2 cellular contexts compared by ENCODE assay signal in the genomic region with DNA sequence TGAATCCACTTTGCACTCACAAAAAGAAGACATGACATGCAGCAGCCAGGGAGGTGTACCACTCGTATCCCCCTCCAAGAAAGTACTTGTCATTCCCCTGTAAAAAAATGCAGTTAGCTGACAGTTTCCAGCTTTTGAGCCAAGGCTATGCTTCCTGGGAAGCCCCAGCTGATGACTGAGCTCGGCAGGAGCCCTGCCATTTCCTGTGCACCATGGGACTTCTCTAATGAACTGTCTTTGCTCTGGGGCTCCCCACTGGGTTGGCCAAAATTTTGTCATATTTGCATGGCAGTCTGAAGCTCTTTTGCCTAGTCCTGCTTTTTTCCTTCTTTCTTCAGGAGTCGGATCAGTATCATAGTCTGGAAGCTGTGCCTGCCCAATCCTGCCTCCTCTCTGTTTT.
TF ChIP-seq lines count a peak whose summit lies in the region.

No MANE protein-coding gene starts in this region.

TF ChIP-seq in HCT116, 20 proteins besides CTCF, POLR2A, EP300 and RAD21:
- TF ChIP-seq, protein P1, sequence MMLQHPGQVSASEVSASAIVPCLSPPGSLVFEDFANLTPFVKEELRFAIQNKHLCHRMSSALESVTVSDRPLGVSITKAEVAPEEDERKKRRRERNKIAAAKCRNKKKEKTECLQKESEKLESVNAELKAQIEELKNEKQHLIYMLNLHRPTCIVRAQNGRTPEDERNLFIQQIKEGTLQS (IDR thresholded peaks at IDR 0.05), result no peak
- no peak for TF ChIP-seq SP1 (IDR thresholded peaks at IDR 0.05; ENCODE audit: low read depth)

TF ChIP-seq in SK-N-SH treated with all-trans-retinoic acid at 6 μM for 48 hours, 23 proteins besides CTCF, POLR2A, EP300 and RAD21:
- TF ChIP-seq, protein P2, sequence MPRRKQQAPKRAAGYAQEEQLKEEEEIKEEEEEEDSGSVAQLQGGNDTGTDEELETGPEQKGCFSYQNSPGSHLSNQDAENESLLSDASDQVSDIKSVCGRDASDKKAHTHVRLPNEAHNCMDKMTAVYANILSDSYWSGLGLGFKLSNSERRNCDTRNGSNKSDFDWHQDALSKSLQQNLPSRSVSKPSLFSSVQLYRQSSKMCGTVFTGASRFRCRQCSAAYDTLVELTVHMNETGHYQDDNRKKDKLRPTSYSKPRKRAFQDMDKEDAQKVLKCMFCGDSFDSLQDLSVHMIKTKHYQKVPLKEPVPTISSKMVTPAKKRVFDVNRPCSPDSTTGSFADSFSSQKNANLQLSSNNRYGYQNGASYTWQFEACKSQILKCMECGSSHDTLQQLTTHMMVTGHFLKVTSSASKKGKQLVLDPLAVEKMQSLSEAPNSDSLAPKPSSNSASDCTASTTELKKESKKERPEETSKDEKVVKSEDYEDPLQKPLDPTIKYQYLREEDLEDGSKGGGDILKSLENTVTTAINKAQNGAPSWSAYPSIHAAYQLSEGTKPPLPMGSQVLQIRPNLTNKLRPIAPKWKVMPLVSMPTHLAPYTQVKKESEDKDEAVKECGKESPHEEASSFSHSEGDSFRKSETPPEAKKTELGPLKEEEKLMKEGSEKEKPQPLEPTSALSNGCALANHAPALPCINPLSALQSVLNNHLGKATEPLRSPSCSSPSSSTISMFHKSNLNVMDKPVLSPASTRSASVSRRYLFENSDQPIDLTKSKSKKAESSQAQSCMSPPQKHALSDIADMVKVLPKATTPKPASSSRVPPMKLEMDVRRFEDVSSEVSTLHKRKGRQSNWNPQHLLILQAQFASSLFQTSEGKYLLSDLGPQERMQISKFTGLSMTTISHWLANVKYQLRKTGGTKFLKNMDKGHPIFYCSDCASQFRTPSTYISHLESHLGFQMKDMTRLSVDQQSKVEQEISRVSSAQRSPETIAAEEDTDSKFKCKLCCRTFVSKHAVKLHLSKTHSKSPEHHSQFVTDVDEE (CRISPR knock-in tag; IDR thresholded peaks at IDR 0.05), result no peak
- TF ChIP-seq RARB (CRISPR knock-in tag; IDR thresholded peaks at IDR 0.05), result no peak
- TF ChIP-seq PPARA (CRISPR knock-in tag; IDR thresholded peaks at IDR 0.05; ENCODE audit: borderline replicate concordance), result no peak
- no peak for TF ChIP-seq ZNF8 (CRISPR knock-in tag; IDR thresholded peaks at IDR 0.05)
- TF ChIP-seq TCF4 (CRISPR knock-in tag; IDR thresholded peaks at IDR 0.05; ENCODE audit: borderline replicate concordance), result no peak
- no peak for TF ChIP-seq ISL1 (CRISPR knock-in tag; IDR thresholded peaks at IDR 0.05)
- no peak for TF ChIP-seq SNAI2 (CRISPR knock-in tag; IDR thresholded peaks at IDR 0.05)
- TF ChIP-seq, protein P3, sequence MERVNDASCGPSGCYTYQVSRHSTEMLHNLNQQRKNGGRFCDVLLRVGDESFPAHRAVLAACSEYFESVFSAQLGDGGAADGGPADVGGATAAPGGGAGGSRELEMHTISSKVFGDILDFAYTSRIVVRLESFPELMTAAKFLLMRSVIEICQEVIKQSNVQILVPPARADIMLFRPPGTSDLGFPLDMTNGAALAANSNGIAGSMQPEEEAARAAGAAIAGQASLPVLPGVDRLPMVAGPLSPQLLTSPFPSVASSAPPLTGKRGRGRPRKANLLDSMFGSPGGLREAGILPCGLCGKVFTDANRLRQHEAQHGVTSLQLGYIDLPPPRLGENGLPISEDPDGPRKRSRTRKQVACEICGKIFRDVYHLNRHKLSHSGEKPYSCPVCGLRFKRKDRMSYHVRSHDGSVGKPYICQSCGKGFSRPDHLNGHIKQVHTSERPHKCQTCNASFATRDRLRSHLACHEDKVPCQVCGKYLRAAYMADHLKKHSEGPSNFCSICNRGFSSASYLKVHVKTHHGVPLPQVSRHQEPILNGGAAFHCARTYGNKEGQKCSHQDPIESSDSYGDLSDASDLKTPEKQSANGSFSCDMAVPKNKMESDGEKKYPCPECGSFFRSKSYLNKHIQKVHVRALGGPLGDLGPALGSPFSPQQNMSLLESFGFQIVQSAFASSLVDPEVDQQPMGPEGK (CRISPR knock-in tag; IDR thresholded peaks at IDR 0.05; ENCODE audit: borderline replicate concordance), result no peak
- no peak for TF ChIP-seq OSR1 (CRISPR knock-in tag; IDR thresholded peaks at IDR 0.05)
- no peak for TF ChIP-seq ZNF565 (CRISPR knock-in tag; conservative IDR thresholded peaks at IDR 0.05; ENCODE audit: low read depth)
- TF ChIP-seq, protein P4, sequence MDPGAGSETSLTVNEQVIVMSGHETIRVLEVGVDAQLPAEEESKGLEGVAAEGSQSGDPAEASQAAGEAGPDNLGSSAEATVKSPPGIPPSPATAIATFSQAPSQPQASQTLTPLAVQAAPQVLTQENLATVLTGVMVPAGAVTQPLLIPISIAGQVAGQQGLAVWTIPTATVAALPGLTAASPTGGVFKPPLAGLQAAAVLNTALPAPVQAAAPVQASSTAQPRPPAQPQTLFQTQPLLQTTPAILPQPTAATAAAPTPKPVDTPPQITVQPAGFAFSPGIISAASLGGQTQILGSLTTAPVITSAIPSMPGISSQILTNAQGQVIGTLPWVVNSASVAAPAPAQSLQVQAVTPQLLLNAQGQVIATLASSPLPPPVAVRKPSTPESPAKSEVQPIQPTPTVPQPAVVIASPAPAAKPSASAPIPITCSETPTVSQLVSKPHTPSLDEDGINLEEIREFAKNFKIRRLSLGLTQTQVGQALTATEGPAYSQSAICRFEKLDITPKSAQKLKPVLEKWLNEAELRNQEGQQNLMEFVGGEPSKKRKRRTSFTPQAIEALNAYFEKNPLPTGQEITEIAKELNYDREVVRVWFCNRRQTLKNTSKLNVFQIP (CRISPR knock-in tag; IDR thresholded peaks at IDR 0.05; ENCODE audit: borderline replicate concordance, low read depth), result no peak
- TF ChIP-seq BACH2 (CRISPR knock-in tag; IDR thresholded peaks at IDR 0.05; ENCODE audit: borderline replicate concordance), result no peak
- no peak for TF ChIP-seq TOX (CRISPR knock-in tag; IDR thresholded peaks at IDR 0.05; ENCODE audit: borderline replicate concordance)
- no peak for TF ChIP-seq ZFP30 (CRISPR knock-in tag; IDR thresholded peaks at IDR 0.05)
- no peak for TF ChIP-seq CSDC2 (CRISPR knock-in tag; IDR thresholded peaks at IDR 0.05)
- no peak for TF ChIP-seq GLIS3 (CRISPR knock-in tag; IDR thresholded peaks at IDR 0.05)
- no peak for TF ChIP-seq ZNF70 (CRISPR knock-in tag; IDR thresholded peaks at IDR 0.05)
- TF ChIP-seq ARNTL (CRISPR knock-in tag; IDR thresholded peaks at IDR 0.05; ENCODE audit: borderline replicate concordance, low read depth), result no peak
- no peak for TF ChIP-seq ZC3H10 (CRISPR knock-in tag; IDR thresholded peaks at IDR 0.05)
- TF ChIP-seq ZFP3 (CRISPR knock-in tag; IDR thresholded peaks at IDR 0.05), result no peak
